ENCODE assay signal across 35 cellular contexts in the genomic region with DNA sequence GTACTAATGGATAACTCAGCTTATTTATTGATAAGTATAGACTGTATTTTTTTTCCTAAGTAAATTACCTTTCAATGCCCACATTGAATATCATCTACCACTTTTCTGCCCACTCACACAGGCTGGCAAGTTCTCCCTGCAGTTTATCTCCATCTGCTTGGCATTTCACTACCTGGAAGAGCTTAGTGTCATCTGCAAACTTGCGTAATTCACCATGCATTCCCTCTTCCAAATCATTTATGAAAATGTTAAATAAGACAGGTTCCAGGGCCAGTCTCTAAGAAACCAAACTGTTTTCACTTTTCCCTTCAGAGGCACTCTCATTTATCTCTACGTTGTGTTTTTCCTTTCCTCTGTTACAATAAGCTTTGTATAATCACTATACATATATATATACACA.
"Had no signal": no experiment of that assay in that cellular context is flagged by ENCODE, and none has a peak within 500 bp of the region (broad histone marks: within the 10 kb centered on the region; RNA-seq: fewer than 3 reads in every experiment).

No MANE protein-coding gene starts in this region.

- H3K4me1 ChIP-seq: body of pancreas, breast epithelium had no signal

- H3K9me3 ChIP-seq: adrenal gland, body of pancreas, breast epithelium had no signal

- H3K36me3 ChIP-seq: adrenal gland, brain microvascular endothelial cell, breast epithelium, cardiac muscle cell had no signal

- DNase-seq: activated effector memory CD4-positive, alpha-beta T cell treated with anti-CD3 and anti-CD28 coated beads, Interleukin-2, amount 50 U/mL, for 16 hours; activated effector memory CD4-positive, alpha-beta T cell treated with Interleukin-2 at 50 U/mL for 16 hours; activated gamma-delta T cell; activated gamma-delta T cell treated with Interleukin-2 at 50 U/mL for 16 hours; activated naive CD4-positive, alpha-beta T cell; activated naive CD4-positive, alpha-beta T cell treated with anti-CD3 and anti-CD28 coated beads for 36 hours; activated naive CD4-positive, alpha-beta T cell treated with anti-CD3 and anti-CD28 coated beads, Interleukin-2, amount 10 ng/mL, durations not matched to agents 7 days and 5 days; activated naive CD4-positive, alpha-beta T cell treated with anti-CD3 and anti-CD28 coated beads, Interleukin-2, amount 50 U/mL, for 16 hours; activated naive CD4-positive, alpha-beta T cell treated with Interleukin-2 at 50 U/mL for 16 hours; activated naive CD8-positive, alpha-beta T cell treated with anti-CD3 and anti-CD28 coated beads for 36 hours; activated naive CD8-positive, alpha-beta T cell treated with anti-CD3 and anti-CD28 coated beads, Interleukin-2, amount 10 ng/mL, durations not matched to agents 7 days and 5 days; activated naive CD8-positive, alpha-beta T cell treated with anti-CD3 and anti-CD28 coated beads, Interleukin-2, amount 50 U/mL, for 24 hours; activated T-cell treated with anti-CD3 and anti-CD28 coated beads, Interleukin-2, amount 50 U/mL, for 1 hour; activated T-cell treated with anti-CD3 and anti-CD28 coated beads, Interleukin-2, amount 50 U/mL, for 24 hours; activated T-cell treated with anti-CD3 and anti-CD28 coated beads, Interleukin-2, amount 50 U/mL, for 4 hours; activated T-cell treated with anti-CD3 and anti-CD28 coated beads, Interleukin-2, amount 50 U/mL, for 48 hours; activated T-cell treated with anti-CD3 and anti-CD28 coated beads, Interleukin-2, amount 50 U/mL, for 72 hours; adrenal gland; amniotic stem cell; amygdala; anterior cingulate cortex; aorta; body of pancreas; brain microvascular endothelial cell; caudate nucleus; central memory CD4-positive, alpha-beta T cell; cerebellar nuclear complex had no signal

- H3K27ac Mint-ChIP-seq: activated naive CD4-positive, alpha-beta T cell treated with anti-CD3 and anti-CD28 coated beads for 36 hours; activated naive CD4-positive, alpha-beta T cell treated with anti-CD3 and anti-CD28 coated beads, Interleukin-2, amount 10 ng/mL, durations not matched to agents 7 days and 5 days; activated naive CD4-positive, alpha-beta T cell treated with anti-CD3 and anti-CD28 coated beads, Interleukin-2, amount 50 U/mL, for 24 hours; activated naive CD8-positive, alpha-beta T cell; activated naive CD8-positive, alpha-beta T cell treated with anti-CD3 and anti-CD28 coated beads for 36 hours; activated naive CD8-positive, alpha-beta T cell treated with anti-CD3 and anti-CD28 coated beads, Interleukin-2, amount 10 ng/mL, durations not matched to agents 7 days and 5 days; activated naive CD8-positive, alpha-beta T cell treated with anti-CD3 and anti-CD28 coated beads, Interleukin-2, amount 50 U/mL, for 24 hours; activated T-cell treated with anti-CD3 and anti-CD28 coated beads, Interleukin-2, amount 50 U/mL, for 24 hours; activated T-cell treated with anti-CD3 and anti-CD28 coated beads, Interleukin-2, amount 50 U/mL, for 72 hours; activated T-helper 1 cell treated with anti-CD3 and anti-CD28 coated beads, Interleukin-12 subunit alpha, Interleukin-12 subunit beta, Interleukin-2, Interleukin-4 antibody, amounts not matched to agents 30 ng/mL and 10 ng/mL and 1 ng/mL, durations not matched to agents 14 hours and 24 hours and 36 hours; activated T-helper 17 cell treated with anti-CD3 and anti-CD28 coated beads, Interleukin-2, amount 50 U/mL, for 72 hours; activated T-helper 2 cell treated with anti-CD3 and anti-CD28 coated beads, Interferon-gamma antibody, Interleukin-2, Interleukin-4, amounts not matched to agents 10 μg/mL and 5 μg/mL and 100 μg/mL, durations not matched to agents 14 hours and 24 hours and 36 hours had no signal

- H3K4me3 ChIP-seq: adrenal gland, body of pancreas, breast epithelium, cardiac muscle cell had no signal

- H3K36me3 Mint-ChIP-seq: activated naive CD4-positive, alpha-beta T cell treated with anti-CD3 and anti-CD28 coated beads, Interleukin-2, amount 10 ng/mL, durations not matched to agents 7 days and 5 days; activated naive CD4-positive, alpha-beta T cell treated with anti-CD3 and anti-CD28 coated beads, Interleukin-2, amount 50 U/mL, for 24 hours; activated naive CD8-positive, alpha-beta T cell; activated naive CD8-positive, alpha-beta T cell treated with anti-CD3 and anti-CD28 coated beads for 36 hours; activated naive CD8-positive, alpha-beta T cell treated with anti-CD3 and anti-CD28 coated beads, Interleukin-2, amount 10 ng/mL, durations not matched to agents 7 days and 5 days; brain had no signal

- H3K27me3 ChIP-seq: adrenal gland, body of pancreas, brain microvascular endothelial cell, breast epithelium, cardiac muscle cell had no signal

- ATAC-seq: activated naive CD8-positive, alpha-beta T cell treated with anti-CD3 and anti-CD28 coated beads, Interleukin-2, amount 50 U/mL, for 24 hours; activated T-cell treated with anti-CD3 and anti-CD28 coated beads, Interleukin-2, amount 50 U/mL, for 4 hours; activated T-cell treated with anti-CD3 and anti-CD28 coated beads, Interleukin-2, amount 50 U/mL, for 72 hours; activated T-helper 17 cell treated with anti-CD3 and anti-CD28 coated beads, Interleukin-2, amount 50 U/mL, for 72 hours; body of pancreas had no signal

- H3K27ac ChIP-seq: adrenal gland, body of pancreas, brain microvascular endothelial cell, breast epithelium, cardiac muscle cell had no signal

- H3K9me3 Mint-ChIP-seq: activated naive CD8-positive, alpha-beta T cell treated with anti-CD3 and anti-CD28 coated beads for 36 hours; activated naive CD8-positive, alpha-beta T cell treated with anti-CD3 and anti-CD28 coated beads, Interleukin-2, amount 10 ng/mL, durations not matched to agents 7 days and 5 days; activated naive CD8-positive, alpha-beta T cell treated with anti-CD3 and anti-CD28 coated beads, Interleukin-2, amount 50 U/mL, for 24 hours; activated T-cell treated with anti-CD3 and anti-CD28 coated beads, Interleukin-2, amount 50 U/mL, for 24 hours; activated T-helper 1 cell treated with anti-CD3 and anti-CD28 coated beads, Interleukin-12 subunit alpha, Interleukin-12 subunit beta, Interleukin-2, Interleukin-4 antibody, amounts not matched to agents 30 ng/mL and 10 ng/mL and 1 ng/mL, durations not matched to agents 14 hours and 24 hours and 36 hours; brain had no signal
